Comparison of ENCODE assay signal across 8 cellular contexts in the genomic region with DNA sequence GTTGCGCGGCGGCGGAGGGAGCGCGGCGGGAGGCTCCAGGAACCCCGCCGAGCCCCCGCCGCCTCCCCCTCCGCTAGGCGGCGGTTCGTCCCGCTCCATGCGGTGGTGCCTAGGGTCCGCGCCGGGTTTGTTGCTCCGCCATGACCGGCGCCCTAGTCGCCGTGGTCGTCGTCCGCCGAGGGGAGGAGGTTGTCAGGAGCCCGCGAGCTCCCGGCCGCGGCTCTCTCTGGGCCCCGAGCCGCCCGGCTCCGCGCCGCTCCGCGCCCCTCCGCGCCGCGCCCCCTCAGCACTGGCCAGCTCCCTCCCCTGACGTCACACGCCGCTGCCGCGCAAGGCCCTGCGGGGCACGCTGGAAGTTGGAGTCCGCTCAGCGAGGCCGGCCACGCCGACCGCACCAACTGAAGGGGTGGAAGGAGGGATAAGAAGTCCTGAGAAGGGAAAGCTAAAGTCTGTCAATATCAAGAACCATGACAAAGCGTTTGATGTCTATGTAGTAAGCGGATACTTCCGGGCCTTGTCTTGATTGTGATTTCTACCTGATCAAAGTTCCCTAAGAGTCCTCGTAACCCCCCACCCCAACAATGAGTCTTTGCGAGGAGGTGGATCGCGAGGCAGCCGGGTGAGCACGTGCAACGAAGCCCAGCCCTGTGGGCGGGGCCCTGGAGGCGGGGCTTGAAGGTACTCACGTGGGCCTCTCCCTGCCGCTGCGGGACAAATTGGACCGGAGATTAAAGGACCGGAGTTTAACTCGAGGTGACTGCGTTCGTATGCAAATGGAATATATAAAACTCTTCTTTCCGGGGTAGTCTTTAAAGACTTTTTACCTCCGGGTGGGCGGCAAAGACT. TPM values are rescaled to one million over a fixed set of nuclear protein-coding genes. Genes with fewer than 3 reads are reported as not detected.
DNase-seq lines count a peak whose midpoint lies in the region; ATAC-seq and TF ChIP-seq lines count a peak whose summit lies in the region.

A gene (minus strand): TSS at position 291 of the 846 bp plus-strand sequence.

- H3K36me3 ChIP-seq in kidney epithelial cell (ENCODE audit: control insufficient read depth, insufficient read depth, low read length), result no peaks in the 10 kb centered on the region

- ATAC-seq in GM19025 (IDR thresholded peaks at IDR 0.05; ENCODE audit: low read depth, unreplicated experiment) (peak; percentile 93), HG03280 (IDR thresholded peaks at IDR 0.05; ENCODE audit: unreplicated experiment) (peak; percentile 89)
- ATAC-seq in activated CD4-positive, CD25-positive, alpha-beta regulatory T cell treated with anti-CD3 and anti-CD28 coated beads, Interleukin-2, amount 50 U/mL, for 24 hours, result peak; percentile 91 to 92

- H3K27me3 ChIP-seq in kidney epithelial cell (ENCODE audit: control insufficient read depth, insufficient read depth, low read length), result peaks cover 9% of the 10 kb centered on the region

- H3K4me3 ChIP-seq in kidney epithelial cell (ENCODE audit: low read depth, low read length), result peak within 1 kb of the TSS; percentile 83

- peak; percentile 98 for DNase-seq in Ammon's horn (ENCODE audit: low spot score)
- peak; percentile 83 to 92 for DNase-seq in NCI-H446 (lab: John Stamatoyannopoulos, UW)
- DNase-seq in cerebellar nuclear complex (lab: John Stamatoyannopoulos, UW), result peak; percentile 52 to 93
- peak; percentile 76 for DNase-seq in kidney epithelial cell (ENCODE audit: low read depth)
- DNase-seq in stimulated activated CD4-positive, alpha-beta T cell treated with anti-CD3 and anti-CD28 coated beads, Interleukin-15, amount 100 ng/mL, for 24 hours, result peak; percentile 97

- no peak for TF ChIP-seq CTCF in kidney epithelial cell (IDR thresholded peaks at IDR 0.05; ENCODE audit: insufficient read depth, low read length, poor library complexity, severe bottlenecking)

RNA-seq across cellular contexts. Expression of the gene that starts here (rescaled TPM):
- 0.92 and 2.2 TPM in 2 replicates for total RNA-seq in kidney epithelial cell

Comparison
In these comparisons a context has a peak if more than half of its experiments do, and no peak if none do; other contexts are left out.
1. Peak in every context shown above with its lines: DNase-seq, ATAC-seq and H3K4me3 ChIP-seq.